Comparison of ENCODE assay signal across 28 cellular contexts in the genomic region with DNA sequence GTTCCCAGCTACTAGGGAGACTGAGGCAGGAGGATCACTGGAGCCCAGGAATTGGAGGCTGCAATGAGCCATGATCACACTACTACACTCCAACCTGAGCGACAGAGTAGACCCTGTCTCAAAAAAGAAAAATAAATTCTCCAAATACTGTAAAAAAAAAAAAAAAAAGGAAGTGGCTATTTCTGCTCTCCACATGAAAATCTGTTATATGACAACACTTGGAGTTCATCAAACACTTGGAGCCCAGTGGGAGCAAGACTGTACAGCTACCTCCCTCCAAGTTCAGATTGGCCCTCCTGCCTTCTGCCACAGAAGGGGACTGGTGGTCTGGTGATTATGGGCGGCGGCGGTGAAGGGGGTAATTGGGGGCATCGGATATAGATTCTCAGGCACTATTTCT. TPM values are rescaled to one million over a fixed set of nuclear protein-coding genes. Genes with fewer than 3 reads are reported as not detected.
DNase-seq lines count a peak whose midpoint lies in the region; ATAC-seq, FAIRE-seq and TF ChIP-seq lines count a peak whose summit lies in the region.
"Had no signal": no experiment of that assay in that cellular context is flagged by ENCODE, and none has a peak within 500 bp of the region (broad histone marks: within the 10 kb centered on the region; RNA-seq: fewer than 3 reads in every experiment).

No MANE protein-coding gene starts in this region.

- no peak for FAIRE-seq in A549 (lab: Jason Lieb, UNC)
- FAIRE-seq: GM18507, H54, RCC 7860 had no signal

- CTCF ChIA-PET in A549 (lab: Yijun Ruan, JAX), result interaction anchor here (0.7 to 2.2 kb wide), 2 partner anchors 123 to 161 kb away, joined by 3 to 9 read pairs; no protein-coding TSS in a partner anchor
- CTCF ChIA-PET in IMR-90 (lab: Yijun Ruan, JAX), result no interaction called here
- CTCF ChIA-PET in SK-N-SH (lab: Yijun Ruan, JAX), result no interaction called here

- H3K4me2 ChIP-seq in A549, result peak overlapping the region; percentile 28; the same call in 1 of the 3 replicates
- no peak overlapping the region for H3K4me2 ChIP-seq in IMR-90 (ENCODE audit: low read depth, low read length)
- peak overlapping the region; percentile 46 for H3K4me2 ChIP-seq in SU-DHL-6 (ENCODE audit: low read depth, low read length, poor library complexity, severe bottlenecking)
- no peak overlapping the region for H3K4me2 ChIP-seq in SK-N-SH

- H4K8ac ChIP-seq in IMR-90 (ENCODE audit: low read depth in 2 of 2, low read length in 2 of 2), result no peak overlapping the region; a peak in 1 of 4 replicates

- no peaks in the 10 kb centered on the region for H3K27me3 ChIP-seq in IMR-90 (ENCODE audit: control insufficient read depth, insufficient read depth, low read length)
- H3K27me3 ChIP-seq in SU-DHL-6 (ENCODE audit: low read length), result no peaks in the 10 kb centered on the region
- H3K27me3 ChIP-seq in SK-N-SH (ENCODE audit: insufficient read depth), result peaks cover 10% of the 10 kb centered on the region; the same call in 1 of the 2 replicates
- H3K27me3 ChIP-seq: BLaER1 treated with 17β-estradiol and CSF1 and Interleukin-3, amounts not matched to agents 10 nM and 100 nM had no signal

- dilution Hi-C loops in IMR-90 (cut with HindIII; ENCODE audit: low sequenced_read_pairs, unreplicated experiment), result no loop called here

- H3K9me2 ChIP-seq in SU-DHL-6 (replicated peaks; ENCODE audit: insufficient read depth, low read length) (no peaks in the 10 kb centered on the region), SK-N-SH (no peaks in the 10 kb centered on the region)

- 74% methylated on average over 5 of the region's 5 CpGs for WGBS in A549 (ENCODE audit: missing lambda C conversion rate)
- WGBS in IMR-90 (ENCODE audit: extremely low coverage in 2 of 2, insufficient read length in 1 of 2), 2 experiments, result no CpG with 5 or more reads among the region's 5 CpGs
- WGBS in SK-N-SH (ENCODE audit: low lambda C conversion rate), result 57% methylated on average over 2 of the region's 5 CpGs

- peak overlapping the region; percentile 32; the same call in 1 of the 2 replicates for H2BK120ac ChIP-seq in IMR-90 (ENCODE audit: low read depth, low read length)

- H3K79me2 ChIP-seq in SU-DHL-6 (ENCODE audit: insufficient read depth, low read length) (no peaks in the 10 kb centered on the region), SK-N-SH (ENCODE audit: insufficient read depth) (no peaks in the 10 kb centered on the region)

- H3K14ac ChIP-seq in IMR-90 (replicated peaks; ENCODE audit: low read depth, low read length), result no peak overlapping the region

- DNase-seq in A549 (ENCODE audit: low read depth in 1 of 2, low spot score in 1 of 2) (no peak), IMR-90 (no peak), NOMO-1 treated with DMSO at 0.1 percent for 48 hours (lab: John Stamatoyannopoulos, UW; ENCODE audit: unreplicated experiment) (peak; percentile 23), putamen (ENCODE audit: low spot score) (no peak), NCI-H1417 (lab: John Stamatoyannopoulos, UW) (no peak), SK-N-SH (no peak)
- DNase-seq: 8988T; CD4-positive, alpha-beta T cell; GF-D8; NCI-H1092; NCI-H1436; NCI-H187; NCI-H2081 treated with DMSO at 0.1 percent for 48 hours; NCI-H2171; NCI-H226; NCI-H510A; NCI-H748 treated with DMSO at 0.1 percent for 48 hours; OCI-M1; SIG-M5; T-helper 2 cell had no signal

- intact Hi-C loops in IMR-90 (cut with micrococcal nuclease), result no loop called here

- H3K9ac ChIP-seq in IMR-90 (ENCODE audit: low read depth, low read length) (no peak overlapping the region), SU-DHL-6 (ENCODE audit: low read length) (0 out of 2 replicates have a peak overlapping the region, but pooled peaks have one; percentile 18), SK-N-SH (no peak overlapping the region)

- H3K79me1 ChIP-seq in IMR-90 (ENCODE audit: low read depth in 1 of 2, low read length in 2 of 2), result no peaks in the 10 kb centered on the region

- H2AK5ac ChIP-seq in IMR-90 (ENCODE audit: low read depth, low read length), result peak overlapping the region; percentile 62; the same call in 1 of the 2 replicates

- H3K4me3 ChIP-seq in A549, result no peak overlapping the region
- no peak overlapping the region for H3K4me3 ChIP-seq in IMR-90 (ENCODE audit: insufficient read depth, low read depth, low read length)
- no peak overlapping the region for H3K4me3 ChIP-seq in SU-DHL-6 (ENCODE audit: insufficient read depth, low read length, poor library complexity, severe bottlenecking)
- H3K4me3 ChIP-seq in SK-N-SH (ENCODE audit: low read depth in 2 of 2, low read length in 1 of 2), result no peak overlapping the region
- H3K4me3 ChIP-seq: BLaER1 treated with 17β-estradiol and CSF1 and Interleukin-3, amounts not matched to agents 10 nM and 100 nM; SK-N-MC had no signal

- H2AFZ ChIP-seq in IMR-90 (replicated peaks; ENCODE audit: low read length, poor library complexity) (no peak overlapping the region), SU-DHL-6 (ENCODE audit: low read depth, low read length, severe bottlenecking) (peak overlapping the region; percentile 38), SK-N-SH (ENCODE audit: low read depth) (no peak overlapping the region)

- no peak overlapping the region for H2BK5ac ChIP-seq in IMR-90 (ENCODE audit: low read depth, low read length, poor library complexity, severe bottlenecking)

- H4K5ac ChIP-seq in IMR-90 (ENCODE audit: low read depth, low read length), result no peak overlapping the region

- no peak overlapping the region for H2AK9ac ChIP-seq in IMR-90 (replicated peaks; ENCODE audit: low read depth, low read length, poor library complexity)

- H3K4me1 ChIP-seq in A549 (no peaks in the 10 kb centered on the region), IMR-90 (ENCODE audit: control insufficient read depth, insufficient read depth, low read length) (peaks cover 8% of the 10 kb centered on the region), SK-N-SH (ENCODE audit: control insufficient read depth in 1 of 2, insufficient read depth in 2 of 2, low read depth in 1 of 2, low read length in 1 of 2) (no peaks in the 10 kb centered on the region)

- TF ChIP-seq RAD21 in A549 (conservative IDR thresholded peaks at IDR 0.05 in 1 of 2, IDR thresholded peaks at IDR 0.05 in 1 of 2), result no peak
- TF ChIP-seq RAD21 in IMR-90 (IDR thresholded peaks at IDR 0.05; ENCODE audit: low read length), result no peak
- TF ChIP-seq RAD21 in SK-N-SH (IDR thresholded peaks at IDR 0.05; ENCODE audit: low read length), result no peak

- no peak for TF ChIP-seq CTCF in A549 (IDR thresholded peaks at IDR 0.05)
- no peak for TF ChIP-seq CTCF in IMR-90 (conservative IDR thresholded peaks at IDR 0.05; ENCODE audit: low read depth, low read length)
- no peak for TF ChIP-seq CTCF in SU-DHL-6 (IDR thresholded peaks at IDR 0.05; ENCODE audit: insufficient read depth, low read length, poor library complexity, severe bottlenecking)
- no peak for TF ChIP-seq CTCF in SK-N-SH (IDR thresholded peaks at IDR 0.05)

- peak overlapping the region; percentile 52; the same call in 1 of the 2 replicates for H2BK20ac ChIP-seq in IMR-90 (ENCODE audit: low read depth, low read length)

- H3K9me1 ChIP-seq in IMR-90 (ENCODE audit: insufficient read depth, low read length), result no peaks in the 10 kb centered on the region

- H3K9me3 ChIP-seq in A549 (no peaks in the 10 kb centered on the region), IMR-90 (ENCODE audit: control insufficient read depth, insufficient read depth, low read length) (no peaks in the 10 kb centered on the region), SU-DHL-6 (ENCODE audit: insufficient read depth, low read length) (no peaks in the 10 kb centered on the region), SK-N-SH (no peaks in the 10 kb centered on the region)

- in situ Hi-C loops in IMR-90 (cut with MboI; ENCODE audit: low sequenced_read_pairs), result no loop called here

- TF ChIP-seq EP300 in A549 (IDR thresholded peaks at IDR 0.05) (no peak), SK-N-SH (IDR thresholded peaks at IDR 0.05; ENCODE audit: borderline replicate concordance in 1 of 2, low read depth in 1 of 2, low read length in 1 of 2) (no peak)

- peak overlapping the region; percentile 59 for H3K4ac ChIP-seq in IMR-90 (ENCODE audit: low read depth, low read length)

- peak overlapping the region; percentile 49; the same call in 1 of the 3 replicates for H2BK15ac ChIP-seq in IMR-90 (ENCODE audit: low read depth, low read length)

- no peaks in the 10 kb centered on the region for H4K20me1 ChIP-seq in IMR-90 (ENCODE audit: insufficient read depth, low read length)
- H4K20me1 ChIP-seq in SU-DHL-6 (ENCODE audit: low read depth, low read length), result no peaks in the 10 kb centered on the region
- no peaks in the 10 kb centered on the region for H4K20me1 ChIP-seq in SK-N-SH (ENCODE audit: insufficient read depth)
- H4K20me1 ChIP-seq: BLaER1 treated with 17β-estradiol and CSF1 and Interleukin-3, amounts not matched to agents 10 nM and 100 nM had no signal

- no peak overlapping the region; the same call in 1 of the 2 replicates for H3K18ac ChIP-seq in IMR-90 (ENCODE audit: low read depth, low read length)

- H3K36me3 ChIP-seq in IMR-90 (ENCODE audit: control insufficient read depth, insufficient read depth, low read length) (no peaks in the 10 kb centered on the region), SU-DHL-6 (ENCODE audit: low read length) (no peaks in the 10 kb centered on the region), SK-N-SH (replicated peaks in 1 of 2; ENCODE audit: control insufficient read depth in 1 of 2, insufficient read depth in 2 of 2, low read length in 1 of 2) (no peaks in the 10 kb centered on the region)
- H3K36me3 ChIP-seq: BLaER1 treated with 17β-estradiol and CSF1 and Interleukin-3, amounts not matched to agents 10 nM and 100 nM had no signal

- no peak overlapping the region for H3K56ac ChIP-seq in IMR-90 (ENCODE audit: extremely low read depth, insufficient read depth, low read length)

- ATAC-seq in A549 (no peak), IMR-90 (ENCODE audit: low read depth) (no peak), GM18498 (IDR thresholded peaks at IDR 0.05; ENCODE audit: unreplicated experiment) (no peak)

- H4K91ac ChIP-seq in IMR-90 (ENCODE audit: insufficient read depth, low read depth, low read length), result no peak overlapping the region

- peaks cover 12% of the 10 kb centered on the region; the same call in 1 of the 2 replicates for H3F3A ChIP-seq in SU-DHL-6 (ENCODE audit: insufficient read depth)
- H3F3A ChIP-seq in SK-N-SH (replicated peaks; ENCODE audit: insufficient read depth), result no peaks in the 10 kb centered on the region

- no TSS peak for BruUV-seq in IMR-90 (replicated peaks; lab: Mats Ljungman, UMichigan)

- no peak overlapping the region for H3K27ac ChIP-seq in A549
- H3K27ac ChIP-seq in IMR-90 (ENCODE audit: insufficient read depth, low read length), result no peak overlapping the region
- peak overlapping the region; percentile 74 for H3K27ac ChIP-seq in SU-DHL-6 (ENCODE audit: low read depth, low read length)
- H3K27ac ChIP-seq in SK-N-SH (ENCODE audit: low read depth in 2 of 2, low read length in 1 of 2), result no peak overlapping the region
- H3K27ac ChIP-seq: SK-N-MC had no signal

- TF ChIP-seq POLR2A in A549 (IDR thresholded peaks at IDR 0.05; ENCODE audit: low read length), result no peak
- no peak for TF ChIP-seq POLR2A in IMR-90 (IDR thresholded peaks at IDR 0.05; ENCODE audit: low read depth, low read length)

- H3K23ac ChIP-seq in IMR-90 (ENCODE audit: low read depth, low read length), result no peak overlapping the region

- POLR2A ChIA-PET in A549 (lab: Yijun Ruan, JAX) (no interaction called here), IMR-90 (lab: Charles Lee; ENCODE audit: unreplicated experiment) (no interaction called here), SK-N-SH (lab: Yijun Ruan, JAX) (no interaction called here)

RNA-seq across cellular contexts. Expression of gene CLDN34, which starts 9.0 kb away (rescaled TPM):
- polyA plus RNA-seq in A549 (2011; rRNA removed) (not detected in 2 replicates), A549 (2017; fragmentation: RNase III; extraction: RNeasy Plus Mini Kit Qiagen cat#74134 plus additional on column Dnase treatment) (not detected in 3 replicates), IMR-90 (2012; rRNA removed) (0.14 TPM in 2 replicates), SK-N-SH (2012; rRNA removed) (not detected in 2 replicates)
- not detected in 2 replicates for polyA plus RNA-seq in A549 (2012; cell fraction: cytosol; rRNA removed)
- polyA plus RNA-seq in A549 (2012; cell fraction: nucleus; rRNA removed), result not detected in 2 replicates
- not detected in 2 replicates for polyA minus RNA-seq in A549 (2011; rRNA and poly(A)+ RNA removed)
- under 0.01 TPM in 1 of 2 replicates, not detected in the other for total RNA-seq in IMR-90 (2012; rRNA removed)
- 0.05 TPM in 1 of 2 replicates, not detected in the other for polyA plus RNA-seq in IMR-90 (2012; cell fraction: cytosol; rRNA removed)
- 0.28 and 1.8 TPM in 2 replicates for polyA plus RNA-seq in IMR-90 (2012; cell fraction: nucleus; rRNA removed; ENCODE audit: low replicate concordance)
- polyA plus RNA-seq in SK-N-SH (2012; cell fraction: cytosol; rRNA removed), result not detected in 2 replicates
- not detected in 2 replicates for polyA plus RNA-seq in SK-N-SH (2012; cell fraction: nucleus; rRNA removed)
- total RNA-seq: CD4-positive, alpha-beta T cell; M059J had no signal

Comparison
In these comparisons a context has a peak if more than half of its experiments do, and no peak if none do; other contexts are left out.
1. H3K4me2 ChIP-seq: peak in A549 (single experiment) and SU-DHL-6 (single experiment); none in IMR-90 (single experiment) and SK-N-SH (single experiment).